In genomic region chr3:192566706-192567290, GRCh38 we compare ENCODE assay signal across 8 cellular contexts.
A peak's percentile ranks its signal among the peaks of the same experiment; 100 is the strongest.
DNase-seq lines count a peak whose midpoint lies in the region; ATAC-seq, FAIRE-seq and TF ChIP-seq lines count a peak whose summit lies in the region.

No MANE protein-coding gene starts in this region.

- no peaks in the 10 kb centered on the region for H3K79me2 ChIP-seq in HepG2 (ENCODE audit: insufficient read depth, low read length)

- no peak overlapping the region for H2AFZ ChIP-seq in HepG2 (ENCODE audit: low read length)

- FAIRE-seq in colon (lab: Jason Lieb, UNC) = peak; percentile 31
- FAIRE-seq in HepG2 (lab: Jason Lieb, UNC) = peak; percentile 61

- H3K4me1 ChIP-seq in HepG2 (ENCODE audit: insufficient read depth, low read length) = no peaks in the 10 kb centered on the region

- no peaks in the 10 kb centered on the region for H3K36me3 ChIP-seq in HepG2 (replicated peaks in 1 of 2; ENCODE audit: control insufficient read depth in 1 of 2, insufficient read depth in 2 of 2, low read length in 2 of 2)

- DNase-seq in CD14-positive monocyte (ENCODE audit: low spot score) = no peak
- DNase-seq in GM19238 (ENCODE audit: insufficient read length, low spot score) = peak; percentile 4
- DNase-seq in NCI-H446 (lab: John Stamatoyannopoulos, UW) = peak; percentile 22 to 75
- peak; percentile 41 for DNase-seq in activated CD4-positive, CD25-positive, alpha-beta regulatory T cell treated with anti-CD3 and anti-CD28 coated beads, Interleukin-2, amount 50 U/mL, for 72 hours
- peak; percentile 45 for DNase-seq in HepG2 (ENCODE audit: low spot score)
- peak; percentile 22 for DNase-seq in stimulated activated CD8-positive, alpha-beta memory T cell treated with anti-CD3 and anti-CD28 coated beads, Interleukin-15, amount 100 ng/mL, for 1 hour (ENCODE audit: low read depth)

- TF ChIP-seq EP300 in HepG2 (IDR thresholded peaks at IDR 0.05; ENCODE audit: low read depth in 2 of 2, low read length in 2 of 2) (no peak), HepG2 (CRISPR knock-in tag; IDR thresholded peaks at IDR 0.05; ENCODE audit: borderline replicate concordance) (no peak)

- H3K9me3 ChIP-seq in HepG2 (ENCODE audit: low read length) = no peaks in the 10 kb centered on the region

- CTCF ChIA-PET in HepG2 (lab: Yijun Ruan, JAX; ENCODE audit: low intra/inter-chr PET ratio, low total read pairs) = interaction anchor here (0.7 to 2.8 kb wide), 4 partner anchors 236 to 1006 kb away, joined by 3 to 37 read pairs (median 6); no protein-coding TSS in a partner anchor

- H3K4me3 ChIP-seq in HepG2 (replicated peaks in 1 of 3; ENCODE audit: insufficient read depth in 1 of 3, low read depth in 2 of 3, low read length in 3 of 3) = no peak overlapping the region

- POLR2A ChIA-PET in HepG2 (lab: Yijun Ruan, JAX) = no interaction called here

- BruUV-seq in HepG2 (replicated peaks; lab: Mats Ljungman, UMichigan) = no TSS peak

- H3K27me3 Mint-ChIP-seq in CD14-positive monocyte (ENCODE audit: low read depth in 3 of 3) = peaks cover 6 to 20% (median 11%) of the 10 kb centered on the region in 3 donors

- H3K27ac Mint-ChIP-seq in CD14-positive monocyte = no peak overlapping the region

- TF ChIP-seq CTCF in CD14-positive monocyte (IDR thresholded peaks at IDR 0.05) (peak; percentile 41), HepG2 (CRISPR knock-in tag; IDR thresholded peaks at IDR 0.05) (peak; percentile 69)

- no peaks in the 10 kb centered on the region for H4K20me1 ChIP-seq in HepG2 (ENCODE audit: insufficient read depth, low read length)

- in situ Hi-C loops in HepG2 (cut with HindIII; ENCODE audit: extremely low pct_ligation_motif_present, low pct_unique_long_range_greater_than_20kb) = loop anchor here (5.0 to 25.0 kb wide), 3 partner anchors 236 to 996 kb away; partner anchors contain the start of gene ATP13A4

- TF ChIP-seq POLR2A in HepG2 (IDR thresholded peaks at IDR 0.05; ENCODE audit: insufficient read depth in 1 of 2, low read depth in 2 of 2, low read length in 2 of 2) = no peak

- H3K9me3 Mint-ChIP-seq in CD14-positive monocyte = no peaks in the 10 kb centered on the region

- no peak overlapping the region for H3K4me3 Mint-ChIP-seq in CD14-positive monocyte

- peak; percentile 83 for ATAC-seq in HG03432 (IDR thresholded peaks at IDR 0.05; ENCODE audit: unreplicated experiment)
- ATAC-seq in HepG2 = peak; percentile 91

- H3K36me3 Mint-ChIP-seq in CD14-positive monocyte = no peaks in the 10 kb centered on the region

- 2% methylated on average over 6 of the region's 6 CpGs for WGBS in HepG2 (ENCODE audit: low lambda C conversion rate)

- H3K27me3 ChIP-seq in HepG2 (ENCODE audit: control insufficient read depth in 1 of 2, insufficient read depth in 2 of 2, low read length in 2 of 2) = 0 out of 5 replicates have a peak, but pooled peaks cover 0 to 4% of the 10 kb centered on the region in 2 experiments

- intact Hi-C loops in CD14-positive monocyte (cut with micrococcal nuclease) = no loop called here
- intact Hi-C loops in HepG2 (cut with micrococcal nuclease; ENCODE audit: unreplicated experiment) = loop anchor here (1.0 to 10.0 kb wide), 6 partner anchors 99 to 1006 kb away; no protein-coding TSS in a partner anchor

- H3K9ac ChIP-seq in HepG2 (ENCODE audit: insufficient read depth, low read depth, low read length) = no peak overlapping the region

- TF ChIP-seq RAD21 in HepG2 (CRISPR knock-in tag; IDR thresholded peaks at IDR 0.05) = peak; percentile 60; the same call in 1 of the 2 replicates

- H3K4me1 Mint-ChIP-seq in CD14-positive monocyte = peaks cover 9% of the 10 kb centered on the region

- no peak overlapping the region for H3K4me2 ChIP-seq in HepG2 (ENCODE audit: low read depth, low read length)

- no peak overlapping the region for H3K27ac ChIP-seq in HepG2 (ENCODE audit: extremely low read length, insufficient read depth, low read length)

TF ChIP-seq in HepG2, 621 proteins besides CTCF, POLR2A, EP300 and RAD21:
- TF ChIP-seq STAG1 (CRISPR knock-in tag; IDR thresholded peaks at IDR 0.05) (peak; percentile 78), SMC3 (IDR thresholded peaks at IDR 0.05; ENCODE audit: low read length) (peak; percentile 81), ZSCAN30 (CRISPR knock-in tag; IDR thresholded peaks at IDR 0.05) (no peak)
